In genomic region chr20:2871555-2872303, GRCh38 we compare ENCODE assay signal across 8 cellular contexts. TPM values are rescaled to one million over a fixed set of nuclear protein-coding genes. Genes with fewer than 3 reads are reported as not detected.
DNase-seq lines count a peak whose midpoint lies in the region; ATAC-seq and TF ChIP-seq lines count a peak whose summit lies in the region.

No MANE protein-coding gene starts in this region.

- no peak for ATAC-seq in right lobe of liver
- no peak for ATAC-seq in thoracic aorta (ENCODE audit: insufficient number of reproducible peaks, low FRiP score, low read depth)
- no peak for ATAC-seq in left lobe of liver

- no peaks in the 10 kb centered on the region for H3K36me3 ChIP-seq in right lobe of liver
- no peaks in the 10 kb centered on the region for H3K36me3 ChIP-seq in thoracic aorta

- no peak for TF ChIP-seq CTCF in astrocyte of the cerebellum (IDR thresholded peaks at IDR 0.05; ENCODE audit: low read depth, low read length, missing control alignments)
- TF ChIP-seq CTCF in right lobe of liver (IDR thresholded peaks at IDR 0.05): no peak
- no peak for TF ChIP-seq CTCF in thoracic aorta (IDR thresholded peaks at IDR 0.05)

- H3K9me3 ChIP-seq in right lobe of liver: no peaks in the 10 kb centered on the region
- no peaks in the 10 kb centered on the region for H3K9me3 ChIP-seq in thoracic aorta

- no peaks in the 10 kb centered on the region for H3K27me3 ChIP-seq in right lobe of liver
- no peaks in the 10 kb centered on the region for H3K27me3 ChIP-seq in thoracic aorta (replicated peaks; ENCODE audit: insufficient read depth)

- H3K4me1 ChIP-seq in right lobe of liver (peaks cover 0 to 18% (median 0%) of the 10 kb centered on the region in 4 donors), thoracic aorta (ENCODE audit: control insufficient read depth in 1 of 2, low read depth in 2 of 2) (peaks cover 11 to 40% of the 10 kb centered on the region in 2 donors)

- H3K4me3 ChIP-seq in astrocyte of the cerebellum (ENCODE audit: low read depth, low read length): peak overlapping the region; percentile 72
- peak overlapping the region; percentile 93 to 96 (median 96) for H3K4me3 ChIP-seq in right lobe of liver
- peak overlapping the region; percentile 98 for H3K4me3 ChIP-seq in thoracic aorta

- DNase-seq in activated CD8-positive, alpha-beta memory T cell treated with anti-CD3 and anti-CD28 coated beads, Interleukin-2, amount 50 U/mL, for 48 hours: peak; percentile 69
- DNase-seq in activated CD8-positive, alpha-beta memory T cell treated with anti-CD3 and anti-CD28 coated beads for 24 hours: no peak
- DNase-seq in astrocyte of the cerebellum (ENCODE audit: low read depth) (no peak), right lobe of liver (no peak), thoracic aorta (ENCODE audit: low spot score) (no peak), left lobe of liver (ENCODE audit: low spot score) (no peak), NOMO-1 treated with dmso at 0.1 percent for 144 hours (lab: John Stamatoyannopoulos, UW; ENCODE audit: unreplicated experiment) (no peak), NCI-H2107 treated with DMSO at 0.1 percent for 48 hours (lab: John Stamatoyannopoulos, UW; ENCODE audit: unreplicated experiment) (no peak)

- TF ChIP-seq POLR2A in right lobe of liver (IDR thresholded peaks at IDR 0.05): no peak

- in situ Hi-C loops in astrocyte of the cerebellum (cut with HindIII; ENCODE audit: low sequenced_read_pairs): no loop called here

- WGBS in right lobe of liver (ENCODE audit: insufficient coverage, low coverage, low lambda C conversion rate, missing lambda C conversion rate): 27% methylated on average over 17 of the region's 22 CpGs

- no peak overlapping the region for H3K27ac ChIP-seq in right lobe of liver
- no peak overlapping the region for H3K27ac ChIP-seq in thoracic aorta

- intact Hi-C loops in right lobe of liver (cut with DNase I): no loop called here

RNA-seq across cellular contexts. Expression of gene PTPRA, which starts 1.6 kb away (rescaled TPM):
- total RNA-seq in right lobe of liver (10 to 100 TPM; 15.7 to 22.1 (median 18.6) TPM), thoracic aorta (10 to 100 TPM; 36.7 to 42.7 TPM), left lobe of liver (15.3 TPM)

RNA-seq across cellular contexts. Expression of gene VPS16, which starts 31.2 kb away (rescaled TPM):
- 10 to 100 TPM; 17.2 to 22.2 (median 19.1) TPM for total RNA-seq in right lobe of liver
- total RNA-seq in thoracic aorta: 10 to 100 TPM; 21.8 to 24.2 TPM
- total RNA-seq in left lobe of liver: 19.3 TPM

RNA-seq across cellular contexts. Expression of gene PCED1A, which starts 31.3 kb away (rescaled TPM):
- total RNA-seq in right lobe of liver (10 to 100 TPM in 5 of 6 experiments, 1 to 10 TPM in 1; 9.6 to 22.2 (median 18.6) TPM), thoracic aorta (10 to 100 TPM; 40.6 to 44.3 TPM), left lobe of liver (21.4 TPM)

RNA-seq across cellular contexts. Expression of gene TMEM239, which starts 55.6 kb away (rescaled TPM):
- total RNA-seq in right lobe of liver: not detected
- not detected for total RNA-seq in thoracic aorta
- total RNA-seq in left lobe of liver: not detected

RNA-seq across cellular contexts. Expression of gene C20orf141, which starts 56.9 kb away (rescaled TPM):
- not detected for total RNA-seq in right lobe of liver
- total RNA-seq in thoracic aorta: not detected
- not detected for total RNA-seq in left lobe of liver
